Comparison of ENCODE assay signal across 28 cellular contexts in the genomic region with DNA sequence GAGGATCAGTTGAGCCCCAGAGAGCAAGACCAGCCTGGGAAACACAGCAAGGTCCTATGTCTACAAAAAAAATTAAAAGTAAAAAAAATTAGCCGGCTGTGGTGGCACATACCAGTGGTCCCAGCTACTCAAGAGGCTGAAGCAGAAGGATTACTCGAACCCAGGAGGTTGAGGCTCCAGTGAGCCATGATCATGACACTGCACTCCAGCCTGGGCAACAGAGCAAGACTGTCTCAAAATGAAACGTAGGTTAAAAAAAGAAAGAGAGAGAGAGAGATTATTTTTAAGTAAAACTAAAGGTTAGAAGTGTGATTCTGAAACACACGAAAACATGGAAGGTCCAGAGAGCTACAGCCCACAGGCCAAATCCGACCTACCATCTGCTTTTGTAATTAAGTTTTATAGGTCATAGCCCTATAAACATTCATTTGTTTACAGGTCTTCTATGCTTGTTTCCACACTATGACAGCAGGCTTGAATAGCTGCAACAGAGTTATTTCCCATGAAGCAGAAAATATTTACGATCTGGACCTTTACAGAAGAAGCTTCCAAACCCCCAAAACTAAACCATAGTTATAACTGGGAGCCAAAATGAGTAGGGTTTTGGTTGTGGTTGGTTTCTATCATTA.
"Had no signal": no experiment of that assay in that cellular context is flagged by ENCODE, and none has a peak within 500 bp of the region (broad histone marks: within the 10 kb centered on the region; RNA-seq: fewer than 3 reads in every experiment).

No MANE protein-coding gene starts in this region.

- H3K4me3 ChIP-seq: Peyer's patch, SJCRH30 had no signal

- H3K9me3 ChIP-seq: Peyer's patch, SJCRH30, SK-N-SH had no signal

- H3K4me2 ChIP-seq: SK-N-SH had no signal

- H3K27ac Mint-ChIP-seq: activated CD4-positive, alpha-beta memory T cell treated with anti-CD3 and anti-CD28 coated beads for 36 hours; activated CD4-positive, alpha-beta T cell treated with anti-CD3 and anti-CD28 coated beads, Interleukin-2, amount 10 ng/mL, durations not matched to agents 7 days and 5 days; activated naive CD8-positive, alpha-beta T cell; brain had no signal

- H3K27me3 Mint-ChIP-seq: activated CD4-positive, alpha-beta memory T cell treated with anti-CD3 and anti-CD28 coated beads for 36 hours; activated CD4-positive, alpha-beta T cell treated with anti-CD3 and anti-CD28 coated beads, Interleukin-2, amount 10 ng/mL, durations not matched to agents 7 days and 5 days; activated naive CD8-positive, alpha-beta T cell; brain had no signal

- H3K9ac ChIP-seq: SK-N-SH had no signal

- H3K9me3 Mint-ChIP-seq: activated CD4-positive, alpha-beta memory T cell treated with anti-CD3 and anti-CD28 coated beads for 36 hours; activated CD4-positive, alpha-beta T cell treated with anti-CD3 and anti-CD28 coated beads, Interleukin-2, amount 10 ng/mL, durations not matched to agents 7 days and 5 days; brain had no signal

- DNase-seq: activated CD4-positive, alpha-beta memory T cell treated with anti-CD3 and anti-CD28 coated beads for 36 hours; activated CD4-positive, alpha-beta T cell treated with anti-CD3 and anti-CD28 coated beads, Interleukin-2, amount 10 ng/mL, durations not matched to agents 7 days and 5 days; activated CD4-positive, CD25-positive, alpha-beta regulatory T cell; activated CD8-positive, alpha-beta memory T cell treated with anti-CD3 and anti-CD28 coated beads for 24 hours; activated effector memory CD4-positive, alpha-beta T cell treated with anti-CD3 and anti-CD28 coated beads, Interleukin-2, amount 50 U/mL, for 16 hours; activated naive CD4-positive, alpha-beta T cell treated with Interleukin-2 at 50 U/mL for 16 hours; activated T-cell treated with anti-CD3 and anti-CD28 coated beads, Interleukin-2, amount 50 U/mL, for 4 hours; amygdala; Kasumi-1; NCI-H1092; NCI-H1417 treated with DMSO at 0.1 percent for 48 hours; NCI-H1694 treated with DMSO at 0.1 percent for 48 hours; NCI-H2029 treated with DMSO at 0.1 percent for 48 hours; NCI-H345; NCI-H510A treated with DMSO at 0.1 percent for 48 hours; NCI-H69; NK-92 treated with Interleukin-12 subunit alpha and Interleukin-12 subunit beta, amount 100 ng/mL, for 24 hours; OCI-M1; Peyer's patch; Right ventricle myocardium superior; SJCRH30; SK-N-SH; T-helper 1 cell had no signal

- H3K9me2 ChIP-seq: SK-N-SH had no signal

- H3K27ac ChIP-seq: Peyer's patch, RWPE1, SJCRH30, VCaP had no signal

- H3K4me1 ChIP-seq: Peyer's patch had no signal

- ATAC-seq: activated T-cell treated with anti-CD3 and anti-CD28 coated beads, Interleukin-2, amount 50 U/mL, for 4 hours had no signal

- H3K4me3 Mint-ChIP-seq: activated CD4-positive, alpha-beta memory T cell treated with anti-CD3 and anti-CD28 coated beads for 36 hours; activated CD4-positive, alpha-beta T cell treated with anti-CD3 and anti-CD28 coated beads, Interleukin-2, amount 10 ng/mL, durations not matched to agents 7 days and 5 days; activated naive CD8-positive, alpha-beta T cell; activated T-cell treated with anti-CD3 and anti-CD28 coated beads, Interleukin-2, amount 50 U/mL, for 4 hours; brain had no signal

- H3K27me3 ChIP-seq: Peyer's patch, SJCRH30 had no signal

- H3K36me3 Mint-ChIP-seq: brain had no signal

- H3K36me3 ChIP-seq: Peyer's patch, SJCRH30 had no signal

- FAIRE-seq: astrocyte had no signal

- H3K4me1 Mint-ChIP-seq: activated CD4-positive, alpha-beta T cell treated with anti-CD3 and anti-CD28 coated beads, Interleukin-2, amount 10 ng/mL, durations not matched to agents 7 days and 5 days had no signal
